In genomic region chr4:71062436-71062835, GRCh38 we compare ENCODE assay signal across 27 cellular contexts.
"Had no signal": no experiment of that assay in that cellular context is flagged by ENCODE, and none has a peak within 500 bp of the region (broad histone marks: within the 10 kb centered on the region; RNA-seq: fewer than 3 reads in every experiment).

No MANE protein-coding gene starts in this region.

- H3K27me3 Mint-ChIP-seq: stimulated activated memory B cell treated with anti-CD40 and anti-IgM and Interleukin-4, amounts not matched to agents 10 μg/mL and 1 μg/mL and 100 μg/mL, for 72 hours; stimulated activated naive B cell treated with anti-CD40 and anti-IgM and Interleukin-4, amounts not matched to agents 10 μg/mL and 1 μg/mL and 100 μg/mL, for 72 hours; stimulated activated naive CD8-positive, alpha-beta T cell treated with anti-CD3 and anti-CD28 coated beads, Interleukin-15, amount 100 ng/mL, for 72 hours; stimulated activated naive CD8-positive, alpha-beta T cell treated with anti-CD3 and anti-CD28 coated beads, Interleukin-15, Interleukin-2, amounts not matched to agents 100 ng/mL and 50 ng/mL, for 24 hours; type B pancreatic cell had no signal

- H3K27ac ChIP-seq: stomach, suprapubic skin, testis, thoracic aorta, thyroid gland, tibial artery, tibial nerve, transverse colon, upper lobe of left lung, upper lobe of right lung, uterus, vagina had no signal

- DNase-seq: stimulated activated CD4-positive, alpha-beta T cell treated with anti-CD3 and anti-CD28 coated beads, Interleukin-2, amount 100 ng/mL, for 48 hours; stimulated activated CD4-positive, alpha-beta T cell treated with anti-CD3 and anti-CD28 coated beads, Interleukin-4, amount 100 ng/mL, for 1 hour; stimulated activated CD4-positive, alpha-beta T cell treated with anti-CD3 and anti-CD28 coated beads, Interleukin-4, amount 100 ng/mL, for 24 hours; stimulated activated CD4-positive, alpha-beta T cell treated with anti-CD3 and anti-CD28 coated beads, Interleukin-4, amount 100 ng/mL, for 4 hours; stimulated activated CD8-positive, alpha-beta memory T cell treated with anti-CD3 and anti-CD28 coated beads, Interleukin-4, amount 100 ng/mL, for 48 hours; stimulated activated naive B cell treated with anti-CD40 and anti-IgM and Interleukin-4, amounts not matched to agents 10 μg/mL and 1 μg/mL and 100 μg/mL, for 72 hours; stimulated activated naive CD4-positive, alpha-beta T cell; stimulated activated naive CD4-positive, alpha-beta T cell treated with Interleukin-2 at 50 U/mL for 16 hours; stimulated activated naive CD8-positive, alpha-beta T cell treated with anti-CD3 and anti-CD28 coated beads, Interleukin-15, amount 100 ng/mL, for 72 hours; stimulated activated naive CD8-positive, alpha-beta T cell treated with anti-CD3 and anti-CD28 coated beads, Interleukin-15, Interleukin-2, amounts not matched to agents 100 U/mL and 50 U/mL, for 24 hours; stomach; testis; thyroid gland; tibial artery; transverse colon; trophoblast cell; upper lobe of left lung; upper lobe of right lung; uterus had no signal

- H3K4me3 Mint-ChIP-seq: stimulated activated effector memory CD8-positive, alpha-beta T cell treated with anti-CD3 and anti-CD28 coated beads, Interleukin-12 subunit alpha, Interleukin-12 subunit beta, amount 100 ng/mL, for 72 hours; stimulated activated memory B cell treated with anti-CD40 and anti-IgM and Interleukin-4, amounts not matched to agents 10 μg/mL and 1 μg/mL and 100 μg/mL, for 72 hours; stimulated activated naive B cell treated with anti-CD40 and anti-IgM and Interleukin-4, amounts not matched to agents 10 μg/mL and 1 μg/mL and 100 μg/mL, for 72 hours; stimulated activated naive CD8-positive, alpha-beta T cell treated with anti-CD3 and anti-CD28 coated beads, Interleukin-15, amount 100 ng/mL, for 72 hours; stimulated activated naive CD8-positive, alpha-beta T cell treated with anti-CD3 and anti-CD28 coated beads, Interleukin-15, Interleukin-2, amounts not matched to agents 100 ng/mL and 50 ng/mL, for 24 hours; type B pancreatic cell had no signal

- H3K9me3 Mint-ChIP-seq: stimulated activated effector memory CD8-positive, alpha-beta T cell treated with anti-CD3 and anti-CD28 coated beads, Interleukin-12 subunit alpha, Interleukin-12 subunit beta, amount 100 ng/mL, for 72 hours; stimulated activated memory B cell treated with anti-CD40 and anti-IgM and Interleukin-4, amounts not matched to agents 10 μg/mL and 1 μg/mL and 100 μg/mL, for 72 hours; stimulated activated naive B cell treated with anti-CD40 and anti-IgM and Interleukin-4, amounts not matched to agents 10 μg/mL and 1 μg/mL and 100 μg/mL, for 72 hours; stimulated activated naive CD8-positive, alpha-beta T cell treated with anti-CD3 and anti-CD28 coated beads, Interleukin-15, amount 100 ng/mL, for 72 hours; stimulated activated naive CD8-positive, alpha-beta T cell treated with anti-CD3 and anti-CD28 coated beads, Interleukin-15, Interleukin-2, amounts not matched to agents 100 ng/mL and 50 ng/mL, for 24 hours had no signal

- H3K4me1 Mint-ChIP-seq: stimulated activated memory B cell treated with anti-CD40 and anti-IgM and Interleukin-4, amounts not matched to agents 10 μg/mL and 1 μg/mL and 100 μg/mL, for 72 hours; stimulated activated naive CD8-positive, alpha-beta T cell treated with anti-CD3 and anti-CD28 coated beads, Interleukin-15, amount 100 ng/mL, for 72 hours had no signal

- H3K9me3 ChIP-seq: stomach, suprapubic skin, testis, thoracic aorta, thyroid gland, tibial artery, tibial nerve, transverse colon, upper lobe of left lung, upper lobe of right lung, uterus, vagina had no signal

- H3K36me3 ChIP-seq: stomach, suprapubic skin, thoracic aorta, thyroid gland, tibial artery, tibial nerve, transverse colon, upper lobe of left lung, upper lobe of right lung, uterus, vagina had no signal

- H3K27me3 ChIP-seq: stomach, suprapubic skin, testis, thyroid gland, tibial artery, tibial nerve, transverse colon, upper lobe of left lung, upper lobe of right lung, uterus, vagina had no signal

- H3K4me1 ChIP-seq: suprapubic skin, testis, thyroid gland, tibial artery, tibial nerve, upper lobe of left lung, upper lobe of right lung, uterus, vagina had no signal

- H3K27ac Mint-ChIP-seq: stimulated activated effector memory CD8-positive, alpha-beta T cell treated with anti-CD3 and anti-CD28 coated beads, Interleukin-12 subunit alpha, Interleukin-12 subunit beta, amount 100 ng/mL, for 72 hours; stimulated activated memory B cell treated with anti-CD40 and anti-IgM and Interleukin-4, amounts not matched to agents 10 μg/mL and 1 μg/mL and 100 μg/mL, for 72 hours; stimulated activated naive B cell treated with anti-CD40 and anti-IgM and Interleukin-4, amounts not matched to agents 10 μg/mL and 1 μg/mL and 100 μg/mL, for 72 hours; stimulated activated naive CD8-positive, alpha-beta T cell treated with anti-CD3 and anti-CD28 coated beads, Interleukin-15, amount 100 ng/mL, for 72 hours; stimulated activated naive CD8-positive, alpha-beta T cell treated with anti-CD3 and anti-CD28 coated beads, Interleukin-15, Interleukin-2, amounts not matched to agents 100 ng/mL and 50 ng/mL, for 24 hours; type B pancreatic cell had no signal

- H3K4me3 ChIP-seq: stomach, suprapubic skin, testis, thoracic aorta, thyroid gland, tibial artery, tibial nerve, transverse colon, upper lobe of left lung, upper lobe of right lung, uterus, vagina had no signal

- H3K36me3 Mint-ChIP-seq: stimulated activated effector memory CD8-positive, alpha-beta T cell treated with anti-CD3 and anti-CD28 coated beads, Interleukin-12 subunit alpha, Interleukin-12 subunit beta, amount 100 ng/mL, for 72 hours; stimulated activated memory B cell treated with anti-CD40 and anti-IgM and Interleukin-4, amounts not matched to agents 10 μg/mL and 1 μg/mL and 100 μg/mL, for 72 hours; stimulated activated naive B cell treated with anti-CD40 and anti-IgM and Interleukin-4, amounts not matched to agents 10 μg/mL and 1 μg/mL and 100 μg/mL, for 72 hours; type B pancreatic cell had no signal
